23 cellular contexts compared by ENCODE assay signal in the genomic region with DNA sequence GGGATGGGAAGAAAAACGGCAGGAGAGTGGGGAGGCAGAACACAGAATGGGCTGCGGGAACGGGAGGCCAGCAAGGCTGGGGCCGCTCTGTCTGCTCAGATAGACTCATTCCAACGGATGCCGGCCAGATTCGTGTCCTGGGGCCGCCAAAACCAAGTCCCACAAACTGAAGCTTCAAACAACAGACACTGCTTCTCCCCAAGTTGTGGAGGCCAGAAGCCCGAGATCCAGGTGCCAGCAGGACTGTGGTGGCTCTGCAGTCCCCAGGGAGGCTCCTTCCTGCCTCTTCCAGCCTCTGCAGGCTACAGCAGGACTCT.
"Had no signal": no experiment of that assay in that cellular context is flagged by ENCODE, and none has a peak within 500 bp of the region (broad histone marks: within the 10 kb centered on the region; RNA-seq: fewer than 3 reads in every experiment).

No MANE protein-coding gene starts in this region.

- H3K27ac Mint-ChIP-seq: natural killer cell treated with Interleukin-12 subunit alpha and Interleukin-12 subunit beta and Interleukin-15 and Interleukin-18, amount 100 ng/mL, for 72 hours; stimulated activated naive B cell treated with anti-CD40 and anti-IgM and Interleukin-4, amounts not matched to agents 10 μg/mL and 1 μg/mL and 100 μg/mL, for 72 hours; stimulated activated naive CD8-positive, alpha-beta T cell treated with anti-CD3 and anti-CD28 coated beads, Interleukin-15, amount 100 ng/mL, for 72 hours had no signal

- ATAC-seq: esophagus mucosa; heart right ventricle; left lobe of liver; natural killer cell treated with Interleukin-12 subunit alpha and Interleukin-12 subunit beta and Interleukin-15 and Interleukin-18, amount 100 ng/mL, for 72 hours; right lobe of liver; stimulated activated naive B cell treated with anti-CD40 and anti-IgM and Interleukin-4, amounts not matched to agents 10 μg/mL and 1 μg/mL and 100 μg/mL, for 72 hours; stimulated activated naive CD8-positive, alpha-beta T cell treated with anti-CD3 and anti-CD28 coated beads, Interleukin-15, amount 100 ng/mL, for 72 hours had no signal

- H3K36me3 ChIP-seq: heart right ventricle, neural progenitor cell, prostate gland, right lobe of liver, transverse colon had no signal

- H3K4me3 ChIP-seq: dorsolateral prefrontal cortex, heart right ventricle, lung, neural progenitor cell, prostate gland, right lobe of liver, testis, transverse colon had no signal

- H3K9me3 Mint-ChIP-seq: natural killer cell treated with Interleukin-12 subunit alpha and Interleukin-12 subunit beta and Interleukin-15 and Interleukin-18, amount 100 ng/mL, for 72 hours; stimulated activated naive CD8-positive, alpha-beta T cell treated with anti-CD3 and anti-CD28 coated beads, Interleukin-15, amount 100 ng/mL, for 72 hours had no signal

- H3K4me3 Mint-ChIP-seq: natural killer cell treated with Interleukin-12 subunit alpha and Interleukin-12 subunit beta and Interleukin-15 and Interleukin-18, amount 100 ng/mL, for 72 hours; neural progenitor cell; stimulated activated naive B cell treated with anti-CD40 and anti-IgM and Interleukin-4, amounts not matched to agents 10 μg/mL and 1 μg/mL and 100 μg/mL, for 72 hours; stimulated activated naive CD8-positive, alpha-beta T cell treated with anti-CD3 and anti-CD28 coated beads, Interleukin-15, amount 100 ng/mL, for 72 hours had no signal

- H3K4me1 ChIP-seq: parathyroid adenoma, prostate gland, right lobe of liver, testis, transverse colon had no signal

- H3K27ac ChIP-seq: dorsolateral prefrontal cortex, heart right ventricle, neural progenitor cell, parathyroid adenoma, prostate gland, right lobe of liver, testis, transverse colon had no signal

- DNase-seq: cortex of kidney; effector CD8-positive, alpha-beta T cell; heart right ventricle; hypothalamus; kidney glomerular epithelial cell; mesenchymal stem cell; midbrain; occipital lobe; stimulated activated CD4-positive, alpha-beta T cell treated with anti-CD3 and anti-CD28 coated beads, Interleukin-2, amount 100 ng/mL, for 24 hours; stimulated activated CD4-positive, alpha-beta T cell treated with anti-CD3 and anti-CD28 coated beads, Interleukin-4, amount 100 ng/mL, for 4 hours; stimulated activated naive B cell treated with anti-CD40 and anti-IgM and Interleukin-4, amounts not matched to agents 10 μg/mL and 1 μg/mL and 100 μg/mL, for 72 hours; stimulated activated naive CD8-positive, alpha-beta T cell treated with anti-CD3 and anti-CD28 coated beads, Interleukin-15, amount 100 ng/mL, for 72 hours; testis; transverse colon had no signal

- H3K36me3 Mint-ChIP-seq: neural progenitor cell had no signal

- H3K27me3 ChIP-seq: testis had no signal

- H3K9me3 ChIP-seq: heart right ventricle, prostate gland, right lobe of liver, testis, transverse colon had no signal
